Comparison of ENCODE assay signal across 9 cellular contexts in genomic region chr1:224497714-224498573, GRCh38.
DNase-seq lines count a peak whose midpoint lies in the region; ATAC-seq and TF ChIP-seq lines count a peak whose summit lies in the region.
"Had no signal": no experiment of that assay in that cellular context is flagged by ENCODE, and none has a peak within 500 bp of the region (broad histone marks: within the 10 kb centered on the region; RNA-seq: fewer than 3 reads in every experiment).

No MANE protein-coding gene starts in this region.

- H3K9me3 Mint-ChIP-seq in activated T-cell treated with anti-CD3 and anti-CD28 coated beads, Interleukin-2, amount 50 U/mL, for 24 hours: peaks cover 5% of the 10 kb centered on the region

- H3K27ac ChIP-seq in parathyroid adenoma: no peak overlapping the region
- H3K27ac ChIP-seq in upper lobe of right lung: peak overlapping the region; percentile 75

- H3K36me3 Mint-ChIP-seq in activated T-cell treated with anti-CD3 and anti-CD28 coated beads, Interleukin-2, amount 50 U/mL, for 24 hours (ENCODE audit: low read depth): no peaks in the 10 kb centered on the region

- H3K27me3 Mint-ChIP-seq in activated T-cell treated with anti-CD3 and anti-CD28 coated beads, Interleukin-2, amount 50 U/mL, for 24 hours: peaks cover 6% of the 10 kb centered on the region

- H3K4me1 Mint-ChIP-seq in activated T-cell treated with anti-CD3 and anti-CD28 coated beads, Interleukin-2, amount 50 U/mL, for 24 hours (ENCODE audit: low read depth): peaks cover 45% of the 10 kb centered on the region

- no peaks in the 10 kb centered on the region for H3K79me2 ChIP-seq in parathyroid adenoma

- H3K9ac ChIP-seq in parathyroid adenoma: no peak overlapping the region

- H3K4me3 ChIP-seq in fibroblast of the aortic adventitia (ENCODE audit: low read depth, low read length): no peak overlapping the region
- no peak overlapping the region for H3K4me3 ChIP-seq in parathyroid adenoma (ENCODE audit: low read depth, low read length)
- H3K4me3 ChIP-seq in upper lobe of right lung: no peak overlapping the region

- no peak overlapping the region for H3K4me2 ChIP-seq in parathyroid adenoma (ENCODE audit: low read length)

- intact Hi-C loops in upper lobe of right lung (cut with DNase I): no loop called here

- peak; percentile 7 for TF ChIP-seq CTCF in fibroblast of the aortic adventitia (IDR thresholded peaks at IDR 0.05; ENCODE audit: insufficient read depth, low read length)
- TF ChIP-seq CTCF in parathyroid adenoma (IDR thresholded peaks at IDR 0.05): no peak
- no peak for TF ChIP-seq CTCF in upper lobe of right lung (IDR thresholded peaks at IDR 0.05)

- peak; percentile 76 for DNase-seq in NCI-H69 (lab: John Stamatoyannopoulos, UW)
- peak; percentile 75 for DNase-seq in activated T-cell treated with anti-CD3 and anti-CD28 coated beads, Interleukin-2, amount 50 U/mL, for 24 hours
- DNase-seq in fibroblast of the aortic adventitia (ENCODE audit: low read depth): peak; percentile 82
- no peak for DNase-seq in upper lobe of right lung
- DNase-seq in NCI-H1436 treated with DMSO at 0.1 percent for 48 hours (lab: John Stamatoyannopoulos, UW): no peak

- H2AFZ ChIP-seq in parathyroid adenoma: peak overlapping the region; percentile 11

- H3K36me3 ChIP-seq in parathyroid adenoma (ENCODE audit: control insufficient read depth, insufficient read depth, low read length) (no peaks in the 10 kb centered on the region), upper lobe of right lung (no peaks in the 10 kb centered on the region)

- H3K27me3 ChIP-seq in parathyroid adenoma (ENCODE audit: control insufficient read depth, insufficient read depth, low read length) (no peaks in the 10 kb centered on the region), upper lobe of right lung (no peaks in the 10 kb centered on the region)

- H3K4me3 Mint-ChIP-seq in activated T-cell treated with anti-CD3 and anti-CD28 coated beads, Interleukin-2, amount 50 U/mL, for 24 hours: peak overlapping the region; percentile 49
- H3K4me3 Mint-ChIP-seq: neural crest cell had no signal

- ATAC-seq in GM18520 (IDR thresholded peaks at IDR 0.05; ENCODE audit: unreplicated experiment): peak; percentile 97
- peak; percentile 96 for ATAC-seq in HG02798 (IDR thresholded peaks at IDR 0.05; ENCODE audit: poor library complexity, unreplicated experiment)
- ATAC-seq in upper lobe of right lung: peak; percentile 71

- peak overlapping the region; percentile 91 for H3K27ac Mint-ChIP-seq in activated T-cell treated with anti-CD3 and anti-CD28 coated beads, Interleukin-2, amount 50 U/mL, for 24 hours

- H3K4me1 ChIP-seq in parathyroid adenoma (no peaks in the 10 kb centered on the region), upper lobe of right lung (peaks cover 29% of the 10 kb centered on the region)

- no peaks in the 10 kb centered on the region for H3K9me3 ChIP-seq in parathyroid adenoma (ENCODE audit: control insufficient read depth, low read length)
- H3K9me3 ChIP-seq in upper lobe of right lung: no peaks in the 10 kb centered on the region

Comparison
In these comparisons a context has a peak if more than half of its experiments do, and no peak if none do; other contexts are left out.
1. DNase-seq: peak in NCI-H69 (single experiment), activated T-cell treated with anti-CD3 and anti-CD28 coated beads, Interleukin-2, amount 50 U/mL, for 24 hours (single experiment) and fibroblast of the aortic adventitia (single experiment); none in upper lobe of right lung (single experiment) and NCI-H1436 treated with DMSO at 0.1 percent for 48 hours (single experiment).
2. Peak in every context shown above with its lines, with median percentiles within 50 percentile points of each other: ATAC-seq.